Comparison of ENCODE assay signal across 10 cellular contexts in the genomic region with DNA sequence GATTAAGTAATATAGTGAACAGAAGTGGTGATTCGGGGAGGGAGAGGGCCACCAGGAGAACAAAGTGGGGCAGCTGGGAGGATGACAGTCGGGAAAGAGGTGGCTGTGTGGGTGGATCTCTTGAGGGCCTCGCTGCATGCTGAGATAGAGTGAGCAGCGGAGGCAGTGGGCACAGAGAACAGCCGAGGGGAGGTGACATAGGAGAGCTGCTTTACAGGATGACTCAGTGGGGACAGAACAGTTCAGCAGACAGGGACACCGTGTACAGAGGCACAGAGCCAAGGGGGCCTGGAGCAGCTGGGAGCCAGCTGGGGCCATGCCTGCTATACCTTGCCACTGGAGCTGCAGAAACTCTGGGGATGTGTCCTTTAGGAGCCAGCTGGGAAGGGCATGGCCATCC.
A peak's percentile ranks its signal among the peaks of the same experiment; 100 is the strongest.
DNase-seq lines count a peak whose midpoint lies in the region; ATAC-seq and TF ChIP-seq lines count a peak whose summit lies in the region.
"Had no signal": no experiment of that assay in that cellular context is flagged by ENCODE, and none has a peak within 500 bp of the region (broad histone marks: within the 10 kb centered on the region; RNA-seq: fewer than 3 reads in every experiment).

No MANE protein-coding gene starts in this region.

- no peak overlapping the region for H3K18ac ChIP-seq in mesendoderm (ENCODE audit: low read length)

- TF ChIP-seq POLR2A in heart left ventricle (IDR thresholded peaks at IDR 0.05), result no peak
- no peak for TF ChIP-seq POLR2A in sigmoid colon (IDR thresholded peaks at IDR 0.05)

- WGBS in heart left ventricle, 4 donors, result 34 to 48% (median 41%) methylated on average over 6 of the region's 6 CpGs
- WGBS in sigmoid colon, 2 donors, result 63 to 70% methylated on average over 6 of the region's 6 CpGs
- no CpG with 5 or more reads among the region's 6 CpGs for WGBS in mesendoderm (ENCODE audit: extremely low coverage, insufficient coverage, low lambda C conversion rate)

- H3K56ac ChIP-seq in mesendoderm (ENCODE audit: low read length), result no peak overlapping the region

- no peak overlapping the region for H2BK120ac ChIP-seq in mesendoderm (ENCODE audit: low read depth, low read length)

- CTCF ChIA-PET in HEK293 (lab: Yijun Ruan, JAX), result interaction anchor here (0.7 kb wide), 1 partner anchor 277 kb away, joined by 3 read pairs; no protein-coding TSS in a partner anchor

- no peak overlapping the region for H4K5ac ChIP-seq in mesendoderm (ENCODE audit: low read length)

- H3K79me1 ChIP-seq in mesendoderm (ENCODE audit: low read length), result no peaks in the 10 kb centered on the region

- H3K4me2 ChIP-seq in mesendoderm (ENCODE audit: low read length), result no peak overlapping the region

- peak in 2 of 4 donors; percentile 16 to 58 for TF ChIP-seq EP300 in sigmoid colon (IDR thresholded peaks at IDR 0.05)

- no peak overlapping the region for H4K8ac ChIP-seq in mesendoderm (ENCODE audit: low read depth, low read length)

- H3K4me1 ChIP-seq in HEK293 (ENCODE audit: control insufficient read depth, insufficient read depth, low read length) (no peaks in the 10 kb centered on the region), heart left ventricle (peaks cover 0 to 62% (median 38%) of the 10 kb centered on the region in 12 donors), sigmoid colon (peaks cover 0 to 48% (median 28%) of the 10 kb centered on the region in 4 donors), mesendoderm (ENCODE audit: control insufficient read depth, low read depth, low read length) (no peaks in the 10 kb centered on the region)
- H3K4me1 ChIP-seq: SJSA1 had no signal

- H2BK15ac ChIP-seq in mesendoderm (replicated peaks; ENCODE audit: low read depth), result no peak overlapping the region

- no peaks in the 10 kb centered on the region for H3K79me2 ChIP-seq in mesendoderm (ENCODE audit: control insufficient read depth, insufficient read depth, low read length)

- no peak overlapping the region for H3K9ac ChIP-seq in mesendoderm (ENCODE audit: low read length)

- DNase-seq in NCI-H524 treated with DMSO at 0.1 percent for 48 hours (lab: John Stamatoyannopoulos, UW) (peak; percentile 37), heart left ventricle (peak; percentile 75 to 95 (median 84)), sigmoid colon (peak; percentile 73), OCI-M1 (lab: John Stamatoyannopoulos, UW) (no peak), mesendoderm (no peak)
- DNase-seq: effector CD8-positive, alpha-beta T cell had no signal

- no peak overlapping the region for H3K4ac ChIP-seq in mesendoderm (ENCODE audit: low read depth, low read length)

- POLR2A ChIA-PET in HEK293 (lab: Yijun Ruan, JAX), result interaction anchor here (0.6 kb wide), 1 partner anchor 37 kb away, joined by 3 read pairs; no protein-coding TSS in a partner anchor

- H3K27ac ChIP-seq in HEK293 (ENCODE audit: extremely low read depth, low read depth, low read length) (no peak overlapping the region), heart left ventricle (peak overlapping the region; percentile 53 to 95 (median 80)), sigmoid colon (peak overlapping the region in 2 of 4 donors; percentile 13 to 42), mesendoderm (ENCODE audit: low read depth, low read length) (no peak overlapping the region)
- H3K27ac ChIP-seq: SJSA1 had no signal

- intact Hi-C loops in heart left ventricle (cut with DNase I), result loop anchor here in 5 of 10 donors (5.0 to 10.0 kb wide), 5 partner anchors 124 to 274 kb away; partner anchors contain the start of gene GADD45G (in 4 of the 5)
- intact Hi-C loops in sigmoid colon (cut with DNase I), result no loop called here

- no peak overlapping the region for H3K23ac ChIP-seq in mesendoderm (ENCODE audit: low read length)

- H3K9me3 ChIP-seq in HEK293 (ENCODE audit: control insufficient read depth, insufficient read depth, low read depth, low read length) (no peaks in the 10 kb centered on the region), heart left ventricle (no peaks in the 10 kb centered on the region), sigmoid colon (no peaks in the 10 kb centered on the region)
- H3K9me3 ChIP-seq: SJSA1 had no signal

- H2BK5ac ChIP-seq in mesendoderm (ENCODE audit: low read length), result no peak overlapping the region

- H2AK5ac ChIP-seq in mesendoderm (ENCODE audit: low read length), result no peak overlapping the region

- no peaks in the 10 kb centered on the region for H3K27me3 ChIP-seq in heart left ventricle
- no peaks in the 10 kb centered on the region for H3K27me3 ChIP-seq in sigmoid colon
- no peaks in the 10 kb centered on the region for H3K27me3 ChIP-seq in mesendoderm (ENCODE audit: insufficient read depth, low read length, poor library complexity)
- H3K27me3 ChIP-seq: SJSA1 had no signal

- ATAC-seq in heart left ventricle, result peak; percentile 89 to 91 (median 90)
- ATAC-seq in HG03039 (IDR thresholded peaks at IDR 0.05; ENCODE audit: unreplicated experiment), result no peak
- ATAC-seq in GM19463 (IDR thresholded peaks at IDR 0.05; ENCODE audit: unreplicated experiment), result no peak

- H3K36me3 ChIP-seq in HEK293 (ENCODE audit: control insufficient read depth in 2 of 2, insufficient read depth in 1 of 2, low read length in 2 of 2) (no peaks in the 10 kb centered on the region), heart left ventricle (no peaks in the 10 kb centered on the region), sigmoid colon (no peaks in the 10 kb centered on the region), mesendoderm (ENCODE audit: control insufficient read depth, insufficient read depth, low read length) (no peaks in the 10 kb centered on the region)
- H3K36me3 ChIP-seq: SJSA1 had no signal

- TF ChIP-seq CTCF in HEK293 (tag by site-specific recombination; IDR thresholded peaks at IDR 0.05) (no peak), heart left ventricle (IDR thresholded peaks at IDR 0.05) (no peak), sigmoid colon (IDR thresholded peaks at IDR 0.05) (no peak)

- H3K4me3 ChIP-seq in HEK293 (ENCODE audit: low read depth, low read length) (no peak overlapping the region), heart left ventricle (no peak overlapping the region), sigmoid colon (no peak overlapping the region), mesendoderm (ENCODE audit: low read length) (no peak overlapping the region)
- H3K4me3 ChIP-seq: SJSA1 had no signal

TF ChIP-seq in HEK293, 187 proteins besides CTCF, POLR2A, EP300 and RAD21 (continues in another document):
- TF ChIP-seq, protein P1, sequence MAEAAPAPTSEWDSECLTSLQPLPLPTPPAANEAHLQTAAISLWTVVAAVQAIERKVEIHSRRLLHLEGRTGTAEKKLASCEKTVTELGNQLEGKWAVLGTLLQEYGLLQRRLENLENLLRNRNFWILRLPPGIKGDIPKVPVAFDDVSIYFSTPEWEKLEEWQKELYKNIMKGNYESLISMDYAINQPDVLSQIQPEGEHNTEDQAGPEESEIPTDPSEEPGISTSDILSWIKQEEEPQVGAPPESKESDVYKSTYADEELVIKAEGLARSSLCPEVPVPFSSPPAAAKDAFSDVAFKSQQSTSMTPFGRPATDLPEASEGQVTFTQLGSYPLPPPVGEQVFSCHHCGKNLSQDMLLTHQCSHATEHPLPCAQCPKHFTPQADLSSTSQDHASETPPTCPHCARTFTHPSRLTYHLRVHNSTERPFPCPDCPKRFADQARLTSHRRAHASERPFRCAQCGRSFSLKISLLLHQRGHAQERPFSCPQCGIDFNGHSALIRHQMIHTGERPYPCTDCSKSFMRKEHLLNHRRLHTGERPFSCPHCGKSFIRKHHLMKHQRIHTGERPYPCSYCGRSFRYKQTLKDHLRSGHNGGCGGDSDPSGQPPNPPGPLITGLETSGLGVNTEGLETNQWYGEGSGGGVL (tag by site-specific recombination; IDR thresholded peaks at IDR 0.05), result no peak
- TF ChIP-seq, protein P2, sequence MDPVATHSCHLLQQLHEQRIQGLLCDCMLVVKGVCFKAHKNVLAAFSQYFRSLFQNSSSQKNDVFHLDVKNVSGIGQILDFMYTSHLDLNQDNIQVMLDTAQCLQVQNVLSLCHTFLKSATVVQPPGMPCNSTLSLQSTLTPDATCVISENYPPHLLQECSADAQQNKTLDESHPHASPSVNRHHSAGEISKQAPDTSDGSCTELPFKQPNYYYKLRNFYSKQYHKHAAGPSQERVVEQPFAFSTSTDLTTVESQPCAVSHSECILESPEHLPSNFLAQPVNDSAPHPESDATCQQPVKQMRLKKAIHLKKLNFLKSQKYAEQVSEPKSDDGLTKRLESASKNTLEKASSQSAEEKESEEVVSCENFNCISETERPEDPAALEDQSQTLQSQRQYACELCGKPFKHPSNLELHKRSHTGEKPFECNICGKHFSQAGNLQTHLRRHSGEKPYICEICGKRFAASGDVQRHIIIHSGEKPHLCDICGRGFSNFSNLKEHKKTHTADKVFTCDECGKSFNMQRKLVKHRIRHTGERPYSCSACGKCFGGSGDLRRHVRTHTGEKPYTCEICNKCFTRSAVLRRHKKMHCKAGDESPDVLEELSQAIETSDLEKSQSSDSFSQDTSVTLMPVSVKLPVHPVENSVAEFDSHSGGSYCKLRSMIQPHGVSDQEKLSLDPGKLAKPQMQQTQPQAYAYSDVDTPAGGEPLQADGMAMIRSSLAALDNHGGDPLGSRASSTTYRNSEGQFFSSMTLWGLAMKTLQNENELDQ (tag by site-specific recombination; IDR thresholded peaks at IDR 0.05; ENCODE audit: low read depth), result no peak
- TF ChIP-seq ZNF335 (tag by site-specific recombination; conservative IDR thresholded peaks at IDR 0.05), result no peak
- peak; percentile 62 for TF ChIP-seq EGR2 (tag by site-specific recombination; IDR thresholded peaks at IDR 0.05; ENCODE audit: low read depth)
- TF ChIP-seq ZNF600 (tag by site-specific recombination; IDR thresholded peaks at IDR 0.05), result 0 out of 2 replicates have a peak, but pooled peaks have one; percentile 31
- TF ChIP-seq ZFHX2 (tag by site-specific recombination; conservative IDR thresholded peaks at IDR 0.05), result peak; percentile 68
- peak; percentile 43 for TF ChIP-seq ZIC2 (tag by site-specific recombination; IDR thresholded peaks at IDR 0.05)
- TF ChIP-seq ZNF324 (tag by site-specific recombination; IDR thresholded peaks at IDR 0.05), result no peak
- no peak for TF ChIP-seq SCRT2 (tag by site-specific recombination; IDR thresholded peaks at IDR 0.05)
- no peak for TF ChIP-seq ZBTB21 (tag by site-specific recombination; IDR thresholded peaks at IDR 0.05)
- no peak for TF ChIP-seq ZNF549 (tag by site-specific recombination; IDR thresholded peaks at IDR 0.05)
- no peak for TF ChIP-seq ZNF175 (tag by site-specific recombination; IDR thresholded peaks at IDR 0.05)

Comparison
In these comparisons a context has a peak if more than half of its experiments do, and no peak if none do; other contexts are left out.
1. H3K27ac ChIP-seq: peak in heart left ventricle (12 of 12); none in HEK293 (single experiment) and mesendoderm (single experiment).
2. DNase-seq: peak in NCI-H524 treated with DMSO at 0.1 percent for 48 hours (single experiment), heart left ventricle (5 of 5) and sigmoid colon (single experiment); none in OCI-M1 (single experiment) and mesendoderm (single experiment).
3. ATAC-seq: peak in heart left ventricle (4 of 4); none in HG03039 (single experiment) and GM19463 (single experiment).